In the genomic region with DNA sequence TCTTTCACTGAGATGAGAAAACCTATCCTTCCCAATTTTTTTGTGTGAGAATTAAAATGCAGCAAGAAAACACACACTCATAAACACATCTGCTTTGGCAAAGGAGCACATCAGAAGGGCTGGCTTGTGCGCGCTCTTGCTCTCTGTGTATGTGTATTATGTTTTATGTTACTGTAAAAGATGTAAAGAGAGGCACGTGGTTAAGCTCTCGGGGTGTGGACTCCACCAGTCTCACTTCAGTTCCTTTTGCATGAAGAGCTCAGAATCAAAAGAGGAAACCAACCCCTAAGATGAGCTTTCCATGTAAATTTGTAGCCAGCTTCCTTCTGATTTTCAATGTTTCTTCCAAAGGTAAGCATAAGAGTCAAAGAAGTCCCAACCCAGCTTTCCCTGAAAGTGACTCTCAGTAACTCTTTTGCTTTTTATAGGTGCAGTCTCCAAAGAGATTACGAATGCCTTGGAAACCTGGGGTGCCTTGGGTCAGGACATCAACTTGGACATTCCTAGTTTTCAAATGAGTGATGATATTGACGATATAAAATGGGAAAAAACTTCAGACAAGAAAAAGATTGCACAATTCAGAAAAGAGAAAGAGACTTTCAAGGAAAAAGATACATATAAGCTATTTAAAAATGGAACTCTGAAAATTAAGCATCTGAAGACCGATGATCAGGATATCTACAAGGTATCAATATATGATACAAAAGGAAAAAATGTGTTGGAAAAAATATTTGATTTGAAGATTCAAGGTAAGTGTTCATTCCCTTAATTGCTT, we compare ENCODE assay signal across 13 cellular contexts. TPM values are rescaled to one million over a fixed set of nuclear protein-coding genes. Genes with fewer than 3 reads are reported as not detected.
DNase-seq lines count a peak whose midpoint lies in the region; ATAC-seq and TF ChIP-seq lines count a peak whose summit lies in the region.
"Had no signal": no experiment of that assay in that cellular context is flagged by ENCODE, and none has a peak within 500 bp of the region (broad histone marks: within the 10 kb centered on the region; RNA-seq: fewer than 3 reads in every experiment).

A gene with protein sequence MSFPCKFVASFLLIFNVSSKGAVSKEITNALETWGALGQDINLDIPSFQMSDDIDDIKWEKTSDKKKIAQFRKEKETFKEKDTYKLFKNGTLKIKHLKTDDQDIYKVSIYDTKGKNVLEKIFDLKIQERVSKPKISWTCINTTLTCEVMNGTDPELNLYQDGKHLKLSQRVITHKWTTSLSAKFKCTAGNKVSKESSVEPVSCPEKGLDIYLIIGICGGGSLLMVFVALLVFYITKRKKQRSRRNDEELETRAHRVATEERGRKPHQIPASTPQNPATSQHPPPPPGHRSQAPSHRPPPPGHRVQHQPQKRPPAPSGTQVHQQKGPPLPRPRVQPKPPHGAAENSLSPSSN (plus strand): TSS at position 228 of the 775 bp plus-strand sequence. CDS start 63 bp downstream, at position 291.

- no peaks in the 10 kb centered on the region for H3K27me3 ChIP-seq in Loucy (ENCODE audit: insufficient read depth, low read length, poor library complexity, severe bottlenecking)

- no peak within 1 kb of the TSS for H3K4me3 ChIP-seq in Loucy (ENCODE audit: low read length, poor library complexity, severe bottlenecking)

- H3K4me1 ChIP-seq in Loucy (ENCODE audit: insufficient read depth, low read length, poor library complexity, severe bottlenecking), result peaks cover 17% of the 10 kb centered on the region

- no peak for TF ChIP-seq CTCF in Loucy (conservative IDR thresholded peaks at IDR 0.05; ENCODE audit: low read length)

- H3K9me2 ChIP-seq in Loucy (replicated peaks; ENCODE audit: low read depth, low read length), result no peaks in the 10 kb centered on the region

- intact Hi-C loops in cardiac septum (cut with DNase I), result no loop called here

- H3K79me2 ChIP-seq in Loucy (ENCODE audit: insufficient read depth, low read length), result no peaks in the 10 kb centered on the region

- no peaks in the 10 kb centered on the region for H4K20me1 ChIP-seq in Loucy (ENCODE audit: insufficient read depth, low read length, poor library complexity, severe bottlenecking)

- no peaks in the 10 kb centered on the region for H3F3A ChIP-seq in Loucy (ENCODE audit: low read depth)

- H3K9ac ChIP-seq in Loucy (ENCODE audit: low read depth, low read length, poor library complexity, severe bottlenecking), result no peak within 1 kb of the TSS

- H3K36me3 ChIP-seq in Loucy (ENCODE audit: insufficient read depth, low read length), result no peaks in the 10 kb centered on the region

- no peaks in the 10 kb centered on the region for H3K9me3 ChIP-seq in Loucy (ENCODE audit: insufficient read depth, low read depth, low read length)

- H3K4me2 ChIP-seq in Loucy (ENCODE audit: low read depth, low read length, poor library complexity, severe bottlenecking), result no peak within 1 kb of the TSS

- DNase-seq in activated CD4-positive, alpha-beta T cell treated with anti-CD3 and anti-CD28 coated beads for 4 hours, result peak; percentile 62 to 67
- DNase-seq in central memory CD4-positive, alpha-beta T cell, result peak; percentile 65
- peak; percentile 53 for DNase-seq in stimulated activated CD4-positive, alpha-beta T cell treated with anti-CD3 and anti-CD28 coated beads, Interleukin-4, amount 100 ng/mL, for 1 hour
- DNase-seq in COLO668 (lab: John Stamatoyannopoulos, UW; ENCODE audit: unreplicated experiment) (no peak), cardiac septum (ENCODE audit: low spot score) (no peak), NCI-H526 (lab: John Stamatoyannopoulos, UW) (no peak)
- DNase-seq: activated gamma-delta T cell treated with Interleukin-2 at 50 U/mL for 16 hours, DMS 273 treated with DMSO at 0.1 percent for 48 hours, mesendoderm had no signal

- no peak for ATAC-seq in GM19397 (IDR thresholded peaks at IDR 0.05; ENCODE audit: unreplicated experiment)
- ATAC-seq: sciatic nerve, SK-N-SH treated with all-trans-retinoic acid at 6 μM for 48 hours had no signal

- peak within 1 kb of the TSS; percentile 66 for H2AFZ ChIP-seq in Loucy (ENCODE audit: low read length)

RNA-seq across cellular contexts. Expression of the gene that starts here (rescaled TPM):
- total RNA-seq in cardiac septum, result 0.75 TPM

Comparison
In these comparisons a context has a peak if more than half of its experiments do, and no peak if none do; other contexts are left out.
1. DNase-seq: peak in activated CD4-positive, alpha-beta T cell treated with anti-CD3 and anti-CD28 coated beads for 4 hours (2 of 2), central memory CD4-positive, alpha-beta T cell (single experiment) and stimulated activated CD4-positive, alpha-beta T cell treated with anti-CD3 and anti-CD28 coated beads, Interleukin-4, amount 100 ng/mL, for 1 hour (single experiment); none in COLO668 (single experiment), cardiac septum (single experiment) and NCI-H526 (0 of 2).